13 cellular contexts compared by ENCODE assay signal in genomic region chr11:119681537-119681936, GRCh38. TPM values are rescaled to one million over a fixed set of nuclear protein-coding genes. Genes with fewer than 3 reads are reported as not detected.
A peak's percentile ranks its signal among the peaks of the same experiment; 100 is the strongest.
DNase-seq lines count a peak whose midpoint lies in the region; ATAC-seq, FAIRE-seq and TF ChIP-seq lines count a peak whose summit lies in the region.
"Had no signal": no experiment of that assay in that cellular context is flagged by ENCODE, and none has a peak within 500 bp of the region (broad histone marks: within the 10 kb centered on the region; RNA-seq: fewer than 3 reads in every experiment).

No MANE protein-coding gene starts in this region.

- H3K36me3 ChIP-seq in SK-N-SH (replicated peaks in 1 of 2; ENCODE audit: control insufficient read depth in 1 of 2, insufficient read depth in 2 of 2, low read length in 1 of 2) = peaks cover 0 to 3% of the 10 kb centered on the region in 2 experiments
- H3K36me3 ChIP-seq in bronchial epithelial cell (ENCODE audit: control insufficient read depth, insufficient read depth, low read length) = peaks cover 38% of the 10 kb centered on the region
- peaks cover 0 to 5% of the 10 kb centered on the region in 2 experiments; a peak in 1 of 5 replicates for H3K36me3 ChIP-seq in HepG2 (replicated peaks in 1 of 2; ENCODE audit: control insufficient read depth in 1 of 2, insufficient read depth in 2 of 2, low read length in 2 of 2)
- H3K36me3 ChIP-seq in aorta (ENCODE audit: control insufficient read depth in 1 of 2, insufficient read depth in 2 of 2, low read length in 1 of 2) = no peaks in the 10 kb centered on the region

- H3K27me3 ChIP-seq in SK-N-SH (ENCODE audit: insufficient read depth) (no peaks in the 10 kb centered on the region), bronchial epithelial cell (ENCODE audit: control insufficient read depth, insufficient read depth, low read length) (no peaks in the 10 kb centered on the region), HepG2 (ENCODE audit: control insufficient read depth in 1 of 2, insufficient read depth in 2 of 2, low read length in 2 of 2) (no peaks in the 10 kb centered on the region), aorta (ENCODE audit: control insufficient read depth in 1 of 2, insufficient read depth in 2 of 2, low read length in 1 of 2) (no peaks in the 10 kb centered on the region)

- no peak overlapping the region for H3K9ac ChIP-seq in SK-N-SH
- no peak overlapping the region for H3K9ac ChIP-seq in HepG2 (ENCODE audit: insufficient read depth, low read depth, low read length)

- CTCF ChIA-PET in SK-N-SH (lab: Yijun Ruan, JAX) (interaction anchor here (0.7 to 2.3 kb wide), 4 partner anchors 39 to 427 kb away, joined by 3 to 12 read pairs (median 8); partner anchors contain the start of gene NECTIN1), HepG2 (lab: Yijun Ruan, JAX; ENCODE audit: low intra/inter-chr PET ratio, low total read pairs) (no interaction called here)

- H3K4me3 ChIP-seq in SK-N-SH (ENCODE audit: low read depth in 2 of 2, low read length in 1 of 2) = no peak overlapping the region
- no peak overlapping the region for H3K4me3 ChIP-seq in bronchial epithelial cell (ENCODE audit: low read depth, low read length)
- H3K4me3 ChIP-seq in HepG2 (replicated peaks in 1 of 3; ENCODE audit: insufficient read depth in 1 of 3, low read depth in 2 of 3, low read length in 3 of 3) = no peak overlapping the region
- no peak overlapping the region for H3K4me3 ChIP-seq in aorta (ENCODE audit: low read length in 2 of 2)

- H3K79me2 ChIP-seq in SK-N-SH (ENCODE audit: insufficient read depth) (no peaks in the 10 kb centered on the region; the same call in 1 of the 2 replicates), HepG2 (ENCODE audit: insufficient read depth, low read length) (no peaks in the 10 kb centered on the region)

- no peaks in the 10 kb centered on the region for H4K20me1 ChIP-seq in SK-N-SH (ENCODE audit: insufficient read depth)
- no peaks in the 10 kb centered on the region for H4K20me1 ChIP-seq in HepG2 (ENCODE audit: insufficient read depth, low read length)

- peaks cover 21 to 69% of the 10 kb centered on the region in 2 experiments for H3K4me1 ChIP-seq in SK-N-SH (ENCODE audit: control insufficient read depth in 1 of 2, insufficient read depth in 2 of 2, low read depth in 1 of 2, low read length in 1 of 2)
- H3K4me1 ChIP-seq in HepG2 (ENCODE audit: insufficient read depth, low read length) = peaks cover 46% of the 10 kb centered on the region
- no peaks in the 10 kb centered on the region for H3K4me1 ChIP-seq in aorta (ENCODE audit: control insufficient read depth in 1 of 2, insufficient read depth in 2 of 2, low read length in 2 of 2)

- FAIRE-seq in bronchial epithelial cell (lab: Jason Lieb, UNC) = no peak
- no peak for FAIRE-seq in HepG2 (lab: Jason Lieb, UNC)
- no peak for FAIRE-seq in RCC 7860 (lab: Jason Lieb, UNC)
- FAIRE-seq: TTC549 had no signal

- no peaks in the 10 kb centered on the region for H3K9me3 ChIP-seq in SK-N-SH
- no peaks in the 10 kb centered on the region for H3K9me3 ChIP-seq in HepG2 (ENCODE audit: low read length)
- no peaks in the 10 kb centered on the region for H3K9me3 ChIP-seq in aorta (ENCODE audit: control insufficient read depth, low read length)

- in situ Hi-C loops in HepG2 (cut with HindIII; ENCODE audit: extremely low pct_ligation_motif_present, low pct_unique_long_range_greater_than_20kb) = no loop called here

- intact Hi-C loops in HepG2 (cut with micrococcal nuclease; ENCODE audit: unreplicated experiment) (no loop called here), aorta (cut with DNase I) (no loop called here)

- H2AFZ ChIP-seq in SK-N-SH (ENCODE audit: low read depth) = no peak overlapping the region
- no peak overlapping the region for H2AFZ ChIP-seq in HepG2 (ENCODE audit: low read length)

- no TSS peak for BruUV-seq in HepG2 (replicated peaks; lab: Mats Ljungman, UMichigan)

- DNase-seq in SK-N-SH = no peak
- no peak for DNase-seq in bronchial epithelial cell (ENCODE audit: low read depth)
- no peak for DNase-seq in HepG2 (ENCODE audit: low spot score)
- no peak for DNase-seq in aorta
- DNase-seq in NCI-H146 treated with DMSO at 0.1 percent for 48 hours (lab: John Stamatoyannopoulos, UW; ENCODE audit: unreplicated experiment) = no peak
- no peak for DNase-seq in RCC 7860 (ENCODE audit: low spot score)
- no peak for DNase-seq in AML-193 (lab: John Stamatoyannopoulos, UW)
- DNase-seq: activated CD8-positive, alpha-beta memory T cell treated with anti-CD3 and anti-CD28 coated beads, Interleukin-2, amount 10 ng/mL, durations not matched to agents 7 days and 5 days; activated naive CD8-positive, alpha-beta T cell treated with anti-CD3 and anti-CD28 coated beads, Interleukin-2, amount 50 U/mL, for 24 hours; DMS79; NCI-H2171 had no signal

- no peak for ATAC-seq in SK-N-SH treated with all-trans-retinoic acid at 6 μM for 48 hours
- peak; percentile 54 for ATAC-seq in HepG2
- peak; percentile 9 for ATAC-seq in aorta (ENCODE audit: low FRiP score)
- ATAC-seq: activated CD8-positive, alpha-beta memory T cell treated with anti-CD3 and anti-CD28 coated beads, Interleukin-2, amount 10 ng/mL, durations not matched to agents 7 days and 5 days; activated naive CD8-positive, alpha-beta T cell treated with anti-CD3 and anti-CD28 coated beads, Interleukin-2, amount 50 U/mL, for 24 hours had no signal

- no peak for TF ChIP-seq POLR2A in HepG2 (IDR thresholded peaks at IDR 0.05; ENCODE audit: insufficient read depth in 1 of 2, low read depth in 2 of 2, low read length in 2 of 2)

- WGBS in SK-N-SH (ENCODE audit: low lambda C conversion rate) = 56% methylated on average over 5 of the region's 6 CpGs
- WGBS in HepG2 (ENCODE audit: low lambda C conversion rate) = 72% methylated on average over 4 of the region's 6 CpGs
- 14 to 23% methylated on average over 6 of the region's 6 CpGs for WGBS in aorta, 2 donors

- H3K27ac ChIP-seq in SK-N-SH (ENCODE audit: low read depth in 2 of 2, low read length in 1 of 2) (peak overlapping the region in 1 of 2 experiments; percentile 60; a peak in 1 of 4 replicates), HepG2 (ENCODE audit: extremely low read length, insufficient read depth, low read length) (no peak overlapping the region), aorta (ENCODE audit: low read depth in 1 of 2, low read length in 2 of 2) (no peak overlapping the region)

- no peaks in the 10 kb centered on the region for H3F3A ChIP-seq in SK-N-SH (replicated peaks; ENCODE audit: insufficient read depth)

- H3K4me2 ChIP-seq in SK-N-SH (no peak overlapping the region), HepG2 (ENCODE audit: low read depth, low read length) (no peak overlapping the region)

- TF ChIP-seq EP300 in SK-N-SH (IDR thresholded peaks at IDR 0.05; ENCODE audit: borderline replicate concordance in 1 of 2, low read depth in 1 of 2, low read length in 1 of 2) = no peak
- TF ChIP-seq EP300 in HepG2 (IDR thresholded peaks at IDR 0.05; ENCODE audit: low read depth in 2 of 2, low read length in 2 of 2) = no peak
- TF ChIP-seq EP300 in HepG2 (CRISPR knock-in tag; IDR thresholded peaks at IDR 0.05; ENCODE audit: borderline replicate concordance) = no peak

- TF ChIP-seq CTCF in SK-N-SH (IDR thresholded peaks at IDR 0.05) (0 out of 2 replicates have a peak, but pooled peaks have one; percentile 17), bronchial epithelial cell (IDR thresholded peaks at IDR 0.05; ENCODE audit: insufficient read depth, low read length, severe bottlenecking) (peak; percentile 47), HepG2 (CRISPR knock-in tag; IDR thresholded peaks at IDR 0.05) (peak; percentile 29)

- POLR2A ChIA-PET in SK-N-SH (lab: Yijun Ruan, JAX) = no interaction called here
- POLR2A ChIA-PET in HepG2 (lab: Yijun Ruan, JAX) = no interaction called here

- no peaks in the 10 kb centered on the region for H3K9me2 ChIP-seq in SK-N-SH

- 0 out of 2 replicates have a peak, but pooled peaks have one; percentile 6 for TF ChIP-seq RAD21 in SK-N-SH (IDR thresholded peaks at IDR 0.05; ENCODE audit: low read length)
- TF ChIP-seq RAD21 in HepG2 (CRISPR knock-in tag; IDR thresholded peaks at IDR 0.05) = no peak

TF ChIP-seq in SK-N-SH, 30 proteins besides CTCF, POLR2A, EP300 and RAD21 (continues in another document):
- TF ChIP-seq ELF1 (IDR thresholded peaks at IDR 0.05) (no peak), TCF12 (IDR thresholded peaks at IDR 0.05) (no peak), GABPA (IDR thresholded peaks at IDR 0.05; ENCODE audit: low read depth) (no peak)

TF ChIP-seq in SK-N-SH treated with all-trans-retinoic acid at 6 μM for 48 hours, 23 proteins besides CTCF, POLR2A, EP300 and RAD21 (continues in another document):
- TF ChIP-seq ZFP30 (CRISPR knock-in tag; IDR thresholded peaks at IDR 0.05) = no peak
- TF ChIP-seq TOX (CRISPR knock-in tag; IDR thresholded peaks at IDR 0.05; ENCODE audit: borderline replicate concordance) = no peak

TF ChIP-seq in HepG2, 621 proteins besides CTCF, POLR2A, EP300 and RAD21 (continues in another document):
- peak; percentile 24; the same call in 1 of the 2 replicates for TF ChIP-seq SMC3 (IDR thresholded peaks at IDR 0.05; ENCODE audit: low read length)

RNA-seq across cellular contexts. Expression of gene NECTIN1, which starts 47.5 kb away (rescaled TPM):
- polyA plus RNA-seq in SK-N-SH (2012; rRNA removed) (6.7 and 9.1 TPM in 2 replicates), HepG2 (2011; rRNA removed) (3.9 and 4.7 TPM in 2 replicates), aorta (1 to 10 TPM; 1.3 to 4.3 TPM)
- polyA plus RNA-seq in SK-N-SH (2012; cell fraction: cytosol; rRNA removed) = 3.9 and 7.4 TPM in 2 replicates
- 10.8 and 12.7 TPM in 2 replicates for polyA plus RNA-seq in SK-N-SH (2012; cell fraction: nucleus; rRNA removed)
- total RNA-seq in bronchial epithelial cell (85.3 and 161 TPM in 2 replicates), HepG2 (2016; rRNA removed; fragmentation: Illumina TruSeq; extraction: Trizol) (4.1 and 7.3 TPM in 2 replicates), aorta (1 to 10 TPM; 5.5 to 7.1 TPM)
- total RNA-seq in HepG2 (2016; cell fraction: cytosol; rRNA removed; fragmentation: Illumina TruSeq; extraction: Trizol; ENCODE audit: low read depth) = 1.8 and 2.9 TPM in 2 replicates
- 4.3 and 5.3 TPM in 2 replicates for total RNA-seq in HepG2 (2016; cell fraction: insoluble cytoplasmic fraction; rRNA removed; fragmentation: Illumina TruSeq; extraction: Trizol)
- 5.3 and 6.4 TPM in 2 replicates for total RNA-seq in HepG2 (2016; cell fraction: membrane; rRNA removed; fragmentation: Illumina TruSeq; extraction: Trizol)
- total RNA-seq in HepG2 (2016; cell fraction: nucleus; rRNA removed; fragmentation: Illumina TruSeq; extraction: Trizol) = 5.4 and 6.5 TPM in 2 replicates
- polyA plus RNA-seq in HepG2 (2011; cell fraction: cytosol; rRNA removed) = 2.3 and 2.9 TPM in 2 replicates
- 3.6 and 4.2 TPM in 2 replicates for polyA plus RNA-seq in HepG2 (2011; cell fraction: nucleus; rRNA removed)
- polyA plus RNA-seq in HepG2 (2012) = 3.3 and 4.2 TPM in 2 replicates
- polyA plus RNA-seq in HepG2 (2016; cell fraction: cytosol; fragmentation: Illumina TruSeq; extraction: Trizol; ENCODE audit: low read depth) = 1.8 and 1.9 TPM in 2 replicates
- 4.9 and 6.0 TPM in 2 replicates for polyA plus RNA-seq in HepG2 (2016; cell fraction: insoluble cytoplasmic fraction; fragmentation: Illumina TruSeq; extraction: Trizol; ENCODE audit: low read depth)
- polyA plus RNA-seq in HepG2 (2016; cell fraction: membrane; fragmentation: Illumina TruSeq; extraction: Trizol; ENCODE audit: low read depth) = 4.1 and 4.8 TPM in 2 replicates
- 9.3 and 9.9 TPM in 2 replicates for polyA plus RNA-seq in HepG2 (2016; cell fraction: nucleus; fragmentation: Illumina TruSeq; extraction: Trizol; ENCODE audit: insufficient read depth, low read depth)
- polyA minus RNA-seq in HepG2 (2011; rRNA and poly(A)+ RNA removed; ENCODE audit: low replicate concordance) = 4.1 and 6.6 TPM in 2 replicates
- 3.0 and 4.1 TPM in 2 replicates for polyA minus RNA-seq in HepG2 (2011; cell fraction: cytosol; rRNA and poly(A)+ RNA removed)
- polyA minus RNA-seq in HepG2 (2011; cell fraction: nucleus; rRNA and poly(A)+ RNA removed) = 6.1 and 6.6 TPM in 2 replicates

Comparison
In these comparisons a context has a peak if more than half of its experiments do, and no peak if none do; other contexts are left out.
1. RNA of gene NECTIN1, which starts 47.5 kb away (total RNA-seq): 85.3 to 161 TPM in bronchial epithelial cell; 1.8 to 7.3 TPM in HepG2 and 5.5 to 7.1 TPM in aorta; every median in the first group is over 10 times any median in the second.
2. Of the 25 proteins assayed by ChIP-seq in both HepG2 and SK-N-SH: peak only in HepG2: SMC3; only in SK-N-SH: RAD21; in both: CTCF; in neither: 22.
3. Peak in every context shown above with its lines, with median percentiles within 50 percentile points of each other: CTCF ChIP-seq.